ENCODE assay signal across 8 cellular contexts in the genomic region with DNA sequence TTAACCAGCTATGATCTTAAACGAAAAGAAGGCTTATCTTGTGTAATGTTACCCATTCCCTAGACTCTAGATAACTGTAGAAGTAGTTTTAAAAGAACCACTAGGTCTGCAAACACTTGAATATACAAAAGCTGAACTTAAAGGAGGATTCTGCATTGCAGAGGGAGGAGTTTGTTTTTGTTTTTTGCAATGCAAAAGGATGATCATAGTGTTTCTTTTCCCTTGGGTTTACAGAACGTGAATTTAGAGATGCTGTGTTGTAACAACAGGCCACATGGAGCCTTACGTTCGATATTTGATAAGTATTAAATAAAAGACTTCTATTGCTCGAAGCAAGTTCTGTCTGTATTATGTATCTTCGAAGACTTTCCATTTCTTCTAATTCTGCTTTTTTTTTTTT.
DNase-seq lines count a peak whose midpoint lies in the region; ATAC-seq and TF ChIP-seq lines count a peak whose summit lies in the region.

No MANE protein-coding gene starts in this region.

- peaks cover 7% of the 10 kb centered on the region for H4K20me1 ChIP-seq in hepatocyte (ENCODE audit: insufficient read depth, poor library complexity, severe bottlenecking)

- intact Hi-C loops in activated T-helper 2 cell treated with anti-CD3 and anti-CD28 coated beads, Interferon-gamma antibody, Interleukin-2, Interleukin-4, amounts not matched to agents 10 μg/mL and 5 μg/mL and 100 μg/mL, durations not matched to agents 14 hours and 24 hours and 36 hours (cut with micrococcal nuclease): loop anchor here (5.0 kb wide), 1 partner anchor 1795 kb away; no protein-coding TSS in a partner anchor
- intact Hi-C loops in tibial artery (cut with DNase I; ENCODE audit: low total_unique reads): loop anchor here (2.0 kb wide), 1 partner anchor 28 kb away; no protein-coding TSS in a partner anchor

- ATAC-seq in activated T-cell treated with anti-CD3 and anti-CD28 coated beads, Interleukin-2, amount 50 U/mL, for 72 hours (replicated peaks in 1 of 2): no peak
- ATAC-seq in HG03108 (IDR thresholded peaks at IDR 0.05; ENCODE audit: unreplicated experiment): no peak

- no peaks in the 10 kb centered on the region for H3K36me3 ChIP-seq in hepatocyte (replicated peaks; ENCODE audit: insufficient read depth, low read depth)
- H3K36me3 ChIP-seq in tibial artery: no peaks in the 10 kb centered on the region

- H3K79me2 ChIP-seq in hepatocyte: peaks cover 67% of the 10 kb centered on the region

- no peaks in the 10 kb centered on the region for H3K27me3 ChIP-seq in hepatocyte
- no peaks in the 10 kb centered on the region for H3K27me3 ChIP-seq in tibial artery

- H3K9me3 ChIP-seq in hepatocyte (ENCODE audit: low read depth) (no peaks in the 10 kb centered on the region), tibial artery (no peaks in the 10 kb centered on the region)

- no peak overlapping the region for H3K27ac Mint-ChIP-seq in activated T-cell treated with anti-CD3 and anti-CD28 coated beads, Interleukin-2, amount 50 U/mL, for 72 hours
- H3K27ac Mint-ChIP-seq in activated T-helper 2 cell treated with anti-CD3 and anti-CD28 coated beads, Interferon-gamma antibody, Interleukin-2, Interleukin-4, amounts not matched to agents 10 μg/mL and 5 μg/mL and 100 μg/mL, durations not matched to agents 14 hours and 24 hours and 36 hours: no peak overlapping the region

- no peak overlapping the region for H2AFZ ChIP-seq in hepatocyte

- WGBS in hepatocyte (ENCODE audit: low lambda C conversion rate, missing lambda C conversion rate): 67% methylated on average over 6 of the region's 6 CpGs

- no peaks in the 10 kb centered on the region for H3K9me2 ChIP-seq in hepatocyte (replicated peaks; ENCODE audit: insufficient read depth)

- H3K4me2 ChIP-seq in hepatocyte: peak overlapping the region; percentile 80

- H3K4me1 ChIP-seq in hepatocyte (ENCODE audit: insufficient read depth) (peaks cover 24% of the 10 kb centered on the region), tibial artery (peaks cover 0 to 60% (median 22%) of the 10 kb centered on the region in 4 donors)

- no peaks in the 10 kb centered on the region for H3K27me3 Mint-ChIP-seq in activated T-cell treated with anti-CD3 and anti-CD28 coated beads, Interleukin-2, amount 50 U/mL, for 72 hours (ENCODE audit: low read depth)
- no peaks in the 10 kb centered on the region for H3K27me3 Mint-ChIP-seq in activated T-helper 2 cell treated with anti-CD3 and anti-CD28 coated beads, Interferon-gamma antibody, Interleukin-2, Interleukin-4, amounts not matched to agents 10 μg/mL and 5 μg/mL and 100 μg/mL, durations not matched to agents 14 hours and 24 hours and 36 hours (ENCODE audit: low read depth)

- no peak for DNase-seq in activated T-cell treated with anti-CD3 and anti-CD28 coated beads, Interleukin-2, amount 50 U/mL, for 72 hours
- no peak for DNase-seq in activated T-cell treated with anti-CD3 and anti-CD28 coated beads for 4 hours
- no peak for DNase-seq in activated T-helper 2 cell treated with anti-CD3 and anti-CD28 coated beads, Interferon-gamma antibody, Interleukin-2, Interleukin-4, amounts not matched to agents 10 μg/mL and 5 μg/mL and 100 μg/mL, durations not matched to agents 14 hours and 24 hours and 36 hours (ENCODE audit: low spot score)
- DNase-seq in hepatocyte (ENCODE audit: low spot score): no peak
- no peak for DNase-seq in tibial artery
- no peak for DNase-seq in GDM1 (lab: John Stamatoyannopoulos, UW)
- DNase-seq in stimulated activated CD4-positive, alpha-beta T cell treated with anti-CD3 and anti-CD28 coated beads, Interleukin-4, amount 100 ng/mL, for 4 hours: no peak

- H3K36me3 Mint-ChIP-seq in activated T-cell treated with anti-CD3 and anti-CD28 coated beads, Interleukin-2, amount 50 U/mL, for 72 hours (ENCODE audit: insufficient read depth in 2 of 2): no peaks in the 10 kb centered on the region
- peaks cover 3% of the 10 kb centered on the region for H3K36me3 Mint-ChIP-seq in activated T-helper 2 cell treated with anti-CD3 and anti-CD28 coated beads, Interferon-gamma antibody, Interleukin-2, Interleukin-4, amounts not matched to agents 10 μg/mL and 5 μg/mL and 100 μg/mL, durations not matched to agents 14 hours and 24 hours and 36 hours (ENCODE audit: low read depth)

- no peaks in the 10 kb centered on the region for H3K9me3 Mint-ChIP-seq in activated T-cell treated with anti-CD3 and anti-CD28 coated beads, Interleukin-2, amount 50 U/mL, for 72 hours
- no peaks in the 10 kb centered on the region for H3K9me3 Mint-ChIP-seq in activated T-helper 2 cell treated with anti-CD3 and anti-CD28 coated beads, Interferon-gamma antibody, Interleukin-2, Interleukin-4, amounts not matched to agents 10 μg/mL and 5 μg/mL and 100 μg/mL, durations not matched to agents 14 hours and 24 hours and 36 hours

- no peak for TF ChIP-seq CTCF in hepatocyte (IDR thresholded peaks at IDR 0.05; ENCODE audit: poor library complexity)
- TF ChIP-seq CTCF in tibial artery (IDR thresholded peaks at IDR 0.05): no peak

- H3K4me3 ChIP-seq in hepatocyte (peak overlapping the region; percentile 93), tibial artery (peak overlapping the region; percentile 67 to 76)

- H3K27ac ChIP-seq in hepatocyte (peak overlapping the region; percentile 95), tibial artery (peak overlapping the region; percentile 87 to 88)

- H3K4me3 Mint-ChIP-seq in activated T-cell treated with anti-CD3 and anti-CD28 coated beads, Interleukin-2, amount 50 U/mL, for 72 hours: peak overlapping the region; percentile 88 to 96
- peak overlapping the region; percentile 20 for H3K4me3 Mint-ChIP-seq in activated T-helper 2 cell treated with anti-CD3 and anti-CD28 coated beads, Interferon-gamma antibody, Interleukin-2, Interleukin-4, amounts not matched to agents 10 μg/mL and 5 μg/mL and 100 μg/mL, durations not matched to agents 14 hours and 24 hours and 36 hours (ENCODE audit: low read depth)

- H3K4me1 Mint-ChIP-seq in activated T-cell treated with anti-CD3 and anti-CD28 coated beads, Interleukin-2, amount 50 U/mL, for 72 hours (ENCODE audit: low read depth): peaks cover 9% of the 10 kb centered on the region
- H3K4me1 Mint-ChIP-seq in activated T-helper 2 cell treated with anti-CD3 and anti-CD28 coated beads, Interferon-gamma antibody, Interleukin-2, Interleukin-4, amounts not matched to agents 10 μg/mL and 5 μg/mL and 100 μg/mL, durations not matched to agents 14 hours and 24 hours and 36 hours (ENCODE audit: low read depth): peaks cover 22% of the 10 kb centered on the region
